8 cellular contexts compared by ENCODE assay signal in the genomic region with DNA sequence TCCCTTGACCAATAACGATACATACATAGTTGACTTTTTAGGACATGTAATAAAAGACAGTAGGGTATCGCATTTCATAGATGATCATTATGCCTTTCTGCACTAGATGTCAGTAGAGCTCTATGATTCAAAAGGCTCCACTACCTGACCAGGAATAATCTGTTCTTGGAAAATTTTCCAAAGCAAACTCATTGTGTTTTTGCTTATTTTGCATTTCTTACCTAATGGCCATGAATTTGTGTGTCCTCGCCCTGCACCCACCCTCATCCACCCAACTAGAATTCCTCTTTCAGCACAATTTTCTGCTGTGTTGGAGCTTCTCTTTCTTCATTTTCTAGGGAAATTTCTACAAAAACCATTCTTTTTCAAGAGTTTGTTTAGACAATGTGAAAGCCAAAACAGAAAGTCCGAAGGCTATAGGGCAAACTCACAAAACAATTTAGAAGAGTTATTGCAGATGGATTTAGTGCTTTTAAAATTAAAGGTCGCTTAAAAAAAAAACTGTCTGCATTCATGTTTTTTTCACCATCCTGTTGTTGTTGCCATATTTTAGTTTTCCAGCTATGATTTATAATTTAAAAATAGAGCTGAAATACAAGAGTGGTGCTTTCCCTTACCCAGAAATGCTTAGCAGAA.
A peak's percentile ranks its signal among the peaks of the same experiment; 100 is the strongest.
DNase-seq lines count a peak whose midpoint lies in the region; ATAC-seq and TF ChIP-seq lines count a peak whose summit lies in the region.

No MANE protein-coding gene starts in this region.

- H3K27ac ChIP-seq in Karpas-422 (ENCODE audit: low read length) = peak overlapping the region; percentile 72
- no peak overlapping the region for H3K27ac ChIP-seq in adrenal gland
- peak overlapping the region; percentile 1 to 42 for H3K27ac ChIP-seq in uterus

- peak overlapping the region; percentile 18 for H3K4me2 ChIP-seq in Karpas-422 (ENCODE audit: low read depth, low read length, poor library complexity, severe bottlenecking)

- H3K4me3 ChIP-seq in AG09309 (ENCODE audit: control insufficient read depth, low read depth, low read length) (no peak overlapping the region), Karpas-422 (ENCODE audit: low read length) (no peak overlapping the region), adrenal gland (no peak overlapping the region), uterus (peak overlapping the region in 1 of 2 donors; percentile 2)

- no peak overlapping the region for H3K9ac ChIP-seq in Karpas-422 (ENCODE audit: low read length)

- H3K36me3 ChIP-seq in Karpas-422 (ENCODE audit: insufficient read depth, low read length) (no peaks in the 10 kb centered on the region), adrenal gland (replicated peaks in 1 of 2) (no peaks in the 10 kb centered on the region), uterus (no peaks in the 10 kb centered on the region)

- H3K4me1 ChIP-seq in Karpas-422 (ENCODE audit: low read length) (peaks cover 36% of the 10 kb centered on the region), adrenal gland (replicated peaks in 1 of 2) (no peaks in the 10 kb centered on the region), uterus (no peaks in the 10 kb centered on the region)

- H3K27me3 ChIP-seq in Karpas-422 (ENCODE audit: low read length) = no peaks in the 10 kb centered on the region
- H3K27me3 ChIP-seq in adrenal gland = no peaks in the 10 kb centered on the region
- H3K27me3 ChIP-seq in uterus = no peaks in the 10 kb centered on the region

- H3K9me3 ChIP-seq in Karpas-422 (ENCODE audit: low read length) (no peaks in the 10 kb centered on the region), adrenal gland (replicated peaks in 1 of 3) (no peaks in the 10 kb centered on the region), uterus (no peaks in the 10 kb centered on the region)

- no peaks in the 10 kb centered on the region for H3K9me2 ChIP-seq in Karpas-422 (replicated peaks; ENCODE audit: insufficient read depth, low read length)

- DNase-seq in AG09309 (ENCODE audit: low read depth) = peak; percentile 27
- peak; percentile 81 for DNase-seq in Karpas-422
- DNase-seq in adrenal gland = peak in 4 of 7 donors; percentile 2 to 53 (median 20)
- peak; percentile 9 for DNase-seq in iPS DF 4.7 (ENCODE audit: extremely low read depth, low spot score)
- DNase-seq in uterus = peak in 1 of 2 donors; percentile 16
- DNase-seq in 8988T = no peak

- H4K20me1 ChIP-seq in Karpas-422 (ENCODE audit: insufficient read depth, low read depth, low read length) = no peaks in the 10 kb centered on the region

- ATAC-seq in GM19023 (IDR thresholded peaks at IDR 0.05; ENCODE audit: unreplicated experiment) (no peak), HG03135 (IDR thresholded peaks at IDR 0.05; ENCODE audit: unreplicated experiment) (no peak)

- H3K79me2 ChIP-seq in Karpas-422 (ENCODE audit: low read length) = no peaks in the 10 kb centered on the region

- no peak overlapping the region for H2AFZ ChIP-seq in Karpas-422 (ENCODE audit: low read length)

- WGBS in adrenal gland, 4 donors = 13 to 19% (median 16%) methylated on average over 5 of the region's 5 CpGs

- TF ChIP-seq CTCF in AG09309 (IDR thresholded peaks at IDR 0.05; ENCODE audit: control insufficient read depth, insufficient read depth, low read depth, low read length, missing control alignments) = peak; percentile 42
- TF ChIP-seq CTCF in adrenal gland (IDR thresholded peaks at IDR 0.05) = peak; percentile 35 to 78 (median 64)
- TF ChIP-seq CTCF in uterus (IDR thresholded peaks at IDR 0.05) = peak; percentile 51 to 82 (median 63)

- TF ChIP-seq POLR2A in adrenal gland (IDR thresholded peaks at IDR 0.05) = no peak
- TF ChIP-seq POLR2A in uterus (IDR thresholded peaks at IDR 0.05) = no peak

- intact Hi-C loops in adrenal gland (cut with DNase I) (loop anchor here in 1 of 2 donors (5.0 to 10.0 kb wide), 3 partner anchors 140 to 2000 kb away; no protein-coding TSS in a partner anchor), uterus (cut with DNase I; ENCODE audit: low total_unique reads) (no loop called here)

Comparison
In these comparisons a context has a peak if more than half of its experiments do, and no peak if none do; other contexts are left out.
1. H3K27ac ChIP-seq: peak in Karpas-422 (single experiment) and uterus (2 of 2); none in adrenal gland (0 of 5).
2. Peak in every context shown above with its lines, with median percentiles within 50 percentile points of each other: CTCF ChIP-seq.